ENCODE assay signal across 8 cellular contexts in the genomic region with DNA sequence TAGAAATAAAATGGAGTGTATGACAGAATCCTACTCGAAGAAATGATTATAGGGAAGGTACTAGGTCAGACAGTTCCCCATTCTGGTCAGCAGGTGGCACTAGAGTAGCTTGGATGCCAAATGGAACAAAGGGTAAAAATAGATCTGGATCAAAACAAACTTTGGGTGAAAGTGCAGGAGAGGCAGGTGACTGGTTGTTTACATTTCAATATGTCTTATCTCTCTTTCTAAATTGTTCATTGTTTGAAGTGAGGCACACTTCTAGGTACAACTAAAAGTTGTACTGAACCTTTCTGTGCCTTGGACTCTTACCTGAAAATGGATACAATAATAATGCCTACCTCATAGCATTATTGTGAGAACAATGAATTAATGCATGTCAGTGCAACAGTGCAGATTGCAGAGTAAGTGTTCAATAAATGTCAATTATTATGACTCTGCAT.
DNase-seq lines count a peak whose midpoint lies in the region; ATAC-seq and TF ChIP-seq lines count a peak whose summit lies in the region.

No MANE protein-coding gene starts in this region.

- H3K9me3 ChIP-seq in MG63: no peaks in the 10 kb centered on the region
- no peaks in the 10 kb centered on the region for H3K9me3 ChIP-seq in RWPE2 (ENCODE audit: severe bottlenecking)
- H3K9me3 ChIP-seq in ovary: no peaks in the 10 kb centered on the region

- no peak for TF ChIP-seq POLR2A in ovary (IDR thresholded peaks at IDR 0.05)

- no peaks in the 10 kb centered on the region for H3K36me3 Mint-ChIP-seq in type B pancreatic cell

- peaks cover 6% of the 10 kb centered on the region for H3K4me1 Mint-ChIP-seq in type B pancreatic cell (ENCODE audit: unreplicated experiment)

- WGBS in ovary, 3 donors: 0 to 3% (median 2%) methylated on average over 1 of the region's 1 CpG

- no peak overlapping the region for H3K4me3 Mint-ChIP-seq in type B pancreatic cell

- ATAC-seq in RWPE2 (ENCODE audit: low read depth): peak; percentile 67

- no peaks in the 10 kb centered on the region for H3K9me3 Mint-ChIP-seq in type B pancreatic cell

- H3K27ac ChIP-seq in RWPE2 (ENCODE audit: poor library complexity, severe bottlenecking) (no peak overlapping the region), ovary (no peak overlapping the region)

- peak overlapping the region; percentile 11 for H3K27ac Mint-ChIP-seq in type B pancreatic cell

- TF ChIP-seq CTCF in RWPE2 (IDR thresholded peaks at IDR 0.05; ENCODE audit: poor library complexity, severe bottlenecking) (peak; percentile 95), ovary (IDR thresholded peaks at IDR 0.05) (peak; percentile 73 to 90 (median 88)), type B pancreatic cell (conservative IDR thresholded peaks at IDR 0.05) (peak; percentile 99)

- H3K27me3 ChIP-seq in MG63 (no peaks in the 10 kb centered on the region), RWPE2 (ENCODE audit: insufficient read depth, poor library complexity, severe bottlenecking) (no peaks in the 10 kb centered on the region), ovary (no peaks in the 10 kb centered on the region)

- intact Hi-C loops in ovary (cut with DNase I): loop anchor here (5.0 to 10.0 kb wide), 5 partner anchors 171 to 391 kb away; no protein-coding TSS in a partner anchor

- H3K4me3 ChIP-seq in MG63 (no peak overlapping the region), RWPE2 (ENCODE audit: severe bottlenecking) (no peak overlapping the region), ovary (no peak overlapping the region)

- peak; percentile 68 for DNase-seq in EL
- DNase-seq in GOT3 (lab: John Stamatoyannopoulos, UW): peak; percentile 94
- DNase-seq in MG63: peak; percentile 28
- DNase-seq in RWPE2 (ENCODE audit: low spot score): no peak
- peak; percentile 42 for DNase-seq in activated T-helper 9 cell treated with anti-CD3 and anti-CD28 coated beads, Interleukin-2, amount 50 U/mL, for 16 hours (ENCODE audit: low read depth)
- peak; percentile 52 for DNase-seq in foreskin melanocyte
- peak; percentile 35 to 76 (median 57) for DNase-seq in ovary
- DNase-seq in type B pancreatic cell (ENCODE audit: extremely low spot score, unreplicated experiment): no peak

- no peak for TF ChIP-seq EP300 in ovary (IDR thresholded peaks at IDR 0.05)

- H3K27me3 Mint-ChIP-seq in type B pancreatic cell: no peaks in the 10 kb centered on the region

- H3K4me1 ChIP-seq in RWPE2 (ENCODE audit: insufficient read depth, poor library complexity, severe bottlenecking) (no peaks in the 10 kb centered on the region), ovary (ENCODE audit: insufficient read depth) (peaks cover 2% of the 10 kb centered on the region)

- H3K36me3 ChIP-seq in MG63: no peaks in the 10 kb centered on the region
- no peaks in the 10 kb centered on the region for H3K36me3 ChIP-seq in RWPE2 (ENCODE audit: low read depth)
- H3K36me3 ChIP-seq in ovary: no peaks in the 10 kb centered on the region

Comparison
In these comparisons a context has a peak if more than half of its experiments do, and no peak if none do; other contexts are left out.
1. DNase-seq: peak in EL (single experiment), GOT3 (single experiment), MG63 (single experiment), activated T-helper 9 cell treated with anti-CD3 and anti-CD28 coated beads, Interleukin-2, amount 50 U/mL, for 16 hours (single experiment), foreskin melanocyte (single experiment) and ovary (5 of 5); none in RWPE2 (single experiment) and type B pancreatic cell (single experiment).
2. Peak in every context shown above with its lines, with median percentiles within 50 percentile points of each other: CTCF ChIP-seq.